In genomic region chr1:23613191-23614126, GRCh38 we compare ENCODE assay signal across 11 cellular contexts. TPM values are rescaled to one million over a fixed set of nuclear protein-coding genes. Genes with fewer than 3 reads are reported as not detected.
A peak's percentile ranks its signal among the peaks of the same experiment; 100 is the strongest.
DNase-seq lines count a peak whose midpoint lies in the region; ATAC-seq and TF ChIP-seq lines count a peak whose summit lies in the region.
"Had no signal": no experiment of that assay in that cellular context is flagged by ENCODE, and none has a peak within 500 bp of the region (broad histone marks: within the 10 kb centered on the region; RNA-seq: fewer than 3 reads in every experiment).

No MANE protein-coding gene starts in this region.

- DNase-seq in activated CD4-positive, alpha-beta T cell treated with anti-CD3 and anti-CD28 coated beads for 1 hour, result peak; percentile 28
- DNase-seq in activated CD4-positive, alpha-beta T cell treated with anti-CD3 and anti-CD28 coated beads, Interleukin-2, amount 50 U/mL, for 1 hour, result no peak
- DNase-seq in activated naive CD4-positive, alpha-beta T cell treated with anti-CD3 and anti-CD28 coated beads, Interleukin-2, amount 10 ng/mL, durations not matched to agents 7 days and 5 days, result peak; percentile 83
- no peak for DNase-seq in NCI-H748 (lab: John Stamatoyannopoulos, UW; ENCODE audit: unreplicated experiment)
- DNase-seq in GM23248, result no peak
- DNase-seq: ACHN, GF-D8, PC-3 had no signal

- H2AFZ ChIP-seq in Loucy (ENCODE audit: low read length) (no peak overlapping the region; the same call in 1 of the 2 replicates), GM23248 (no peak overlapping the region)

- H3K36me3 ChIP-seq in Loucy (ENCODE audit: insufficient read depth, low read length) (no peaks in the 10 kb centered on the region), GM23248 (ENCODE audit: low read depth) (no peaks in the 10 kb centered on the region)

- H3K4me1 ChIP-seq in Loucy (ENCODE audit: insufficient read depth, low read length, poor library complexity, severe bottlenecking) (peaks cover 20% of the 10 kb centered on the region), GM23248 (ENCODE audit: insufficient read depth) (no peaks in the 10 kb centered on the region)

- H3K9me3 ChIP-seq in Loucy (ENCODE audit: insufficient read depth, low read depth, low read length), result no peaks in the 10 kb centered on the region
- H3K9me3 ChIP-seq in GM23248 (ENCODE audit: low read depth), result no peaks in the 10 kb centered on the region

- H3K27ac ChIP-seq in GM23248, result no peak overlapping the region

- CTCF ChIA-PET in activated naive CD4-positive, alpha-beta T cell treated with anti-CD3 and anti-CD28 coated beads, Interleukin-2, amount 10 ng/mL, durations not matched to agents 7 days and 5 days (lab: Charles Lee), result interaction anchor here (1.2 to 2.7 kb wide), 10 partner anchors 11 to 74 kb away, joined by 3 to 15 read pairs (median 5); no protein-coding TSS in a partner anchor

- 75 to 77% methylated on average over 13 of the region's 13 CpGs for WGBS in GM23248 (ENCODE audit: low coverage in 1 of 2, low lambda C conversion rate in 2 of 2, missing lambda C conversion rate in 2 of 2), 2 experiments

- H3K4me3 Mint-ChIP-seq in activated naive CD4-positive, alpha-beta T cell treated with anti-CD3 and anti-CD28 coated beads, Interleukin-2, amount 10 ng/mL, durations not matched to agents 7 days and 5 days, result peak overlapping the region; percentile 37
- H3K4me3 Mint-ChIP-seq in stimulated activated memory B cell treated with anti-CD40 and anti-IgM and Interleukin-4, amounts not matched to agents 10 μg/mL and 1 μg/mL and 100 μg/mL, for 72 hours, result peak overlapping the region; percentile 17

- peaks cover under 1% of the 10 kb centered on the region for H3K27me3 Mint-ChIP-seq in activated naive CD4-positive, alpha-beta T cell treated with anti-CD3 and anti-CD28 coated beads, Interleukin-2, amount 10 ng/mL, durations not matched to agents 7 days and 5 days
- no peaks in the 10 kb centered on the region for H3K27me3 Mint-ChIP-seq in stimulated activated memory B cell treated with anti-CD40 and anti-IgM and Interleukin-4, amounts not matched to agents 10 μg/mL and 1 μg/mL and 100 μg/mL, for 72 hours

- no peak for TF ChIP-seq CTCF in Loucy (conservative IDR thresholded peaks at IDR 0.05; ENCODE audit: low read length)

- no peaks in the 10 kb centered on the region for H3K9me2 ChIP-seq in Loucy (replicated peaks; ENCODE audit: low read depth, low read length)
- H3K9me2 ChIP-seq in GM23248 (ENCODE audit: insufficient read depth), result no peaks in the 10 kb centered on the region

- H3K27ac Mint-ChIP-seq in activated naive CD4-positive, alpha-beta T cell treated with anti-CD3 and anti-CD28 coated beads, Interleukin-2, amount 10 ng/mL, durations not matched to agents 7 days and 5 days, result peak overlapping the region; percentile 98
- H3K27ac Mint-ChIP-seq in stimulated activated memory B cell treated with anti-CD40 and anti-IgM and Interleukin-4, amounts not matched to agents 10 μg/mL and 1 μg/mL and 100 μg/mL, for 72 hours, result peak overlapping the region; percentile 89

- H3K27me3 ChIP-seq in Loucy (ENCODE audit: insufficient read depth, low read length, poor library complexity, severe bottlenecking) (no peaks in the 10 kb centered on the region), GM23248 (replicated peaks; ENCODE audit: insufficient read depth) (no peaks in the 10 kb centered on the region)

- peak; percentile 59 for ATAC-seq in stimulated activated memory B cell treated with anti-CD40 and anti-IgM and Interleukin-4, amounts not matched to agents 10 μg/mL and 1 μg/mL and 100 μg/mL, for 72 hours
- no peak for ATAC-seq in GM19324 (IDR thresholded peaks at IDR 0.05; ENCODE audit: low FRiP score, unreplicated experiment)
- ATAC-seq: PC-3 had no signal

- in situ Hi-C loops in GM23248 (cut with MboI), result no loop called here

- H4K20me1 ChIP-seq in Loucy (ENCODE audit: insufficient read depth, low read length, poor library complexity, severe bottlenecking), result no peaks in the 10 kb centered on the region
- H4K20me1 ChIP-seq in GM23248 (ENCODE audit: insufficient read depth), result no peaks in the 10 kb centered on the region

- peaks cover 79% of the 10 kb centered on the region for H3K4me1 Mint-ChIP-seq in activated naive CD4-positive, alpha-beta T cell treated with anti-CD3 and anti-CD28 coated beads, Interleukin-2, amount 10 ng/mL, durations not matched to agents 7 days and 5 days
- peaks cover 78% of the 10 kb centered on the region for H3K4me1 Mint-ChIP-seq in stimulated activated memory B cell treated with anti-CD40 and anti-IgM and Interleukin-4, amounts not matched to agents 10 μg/mL and 1 μg/mL and 100 μg/mL, for 72 hours

- peaks cover 6% of the 10 kb centered on the region for H3K36me3 Mint-ChIP-seq in activated naive CD4-positive, alpha-beta T cell treated with anti-CD3 and anti-CD28 coated beads, Interleukin-2, amount 10 ng/mL, durations not matched to agents 7 days and 5 days
- H3K36me3 Mint-ChIP-seq in stimulated activated memory B cell treated with anti-CD40 and anti-IgM and Interleukin-4, amounts not matched to agents 10 μg/mL and 1 μg/mL and 100 μg/mL, for 72 hours, result no peaks in the 10 kb centered on the region

- H3K4me3 ChIP-seq in Loucy (ENCODE audit: low read length, poor library complexity, severe bottlenecking) (peak overlapping the region; percentile 32), GM23248 (no peak overlapping the region)

- H3K9me3 Mint-ChIP-seq in activated naive CD4-positive, alpha-beta T cell treated with anti-CD3 and anti-CD28 coated beads, Interleukin-2, amount 10 ng/mL, durations not matched to agents 7 days and 5 days, result no peaks in the 10 kb centered on the region
- H3K9me3 Mint-ChIP-seq in stimulated activated memory B cell treated with anti-CD40 and anti-IgM and Interleukin-4, amounts not matched to agents 10 μg/mL and 1 μg/mL and 100 μg/mL, for 72 hours, result no peaks in the 10 kb centered on the region

- H3K9ac ChIP-seq in Loucy (ENCODE audit: low read depth, low read length, poor library complexity, severe bottlenecking), result peak overlapping the region; percentile 11
- H3K9ac ChIP-seq in GM23248, result no peak overlapping the region

- H3F3A ChIP-seq in Loucy (ENCODE audit: low read depth), result no peaks in the 10 kb centered on the region
- no peaks in the 10 kb centered on the region for H3F3A ChIP-seq in GM23248 (ENCODE audit: insufficient read depth)

- H3K79me2 ChIP-seq in Loucy (ENCODE audit: insufficient read depth, low read length), result no peaks in the 10 kb centered on the region
- no peaks in the 10 kb centered on the region for H3K79me2 ChIP-seq in GM23248 (ENCODE audit: insufficient read depth)

- H3K4me2 ChIP-seq in Loucy (ENCODE audit: low read depth, low read length, poor library complexity, severe bottlenecking), result peak overlapping the region; percentile 45
- H3K4me2 ChIP-seq in GM23248 (ENCODE audit: unreplicated experiment), result no peak overlapping the region

RNA-seq across cellular contexts. Expression of gene ID3, which starts 54.2 kb away (rescaled TPM):
- total RNA-seq in GM23248 (2014; rRNA removed; shearing (Covaris generic)), result 332 and 376 TPM in 2 replicates
- 680 and 684 TPM in 2 replicates for polyA plus RNA-seq in GM23248 (2016; fragmentation: Nextera tagmentation; extraction: Ambion mirVana)

Comparison
In these comparisons a context has a peak if more than half of its experiments do, and no peak if none do; other contexts are left out.
1. DNase-seq: peak in activated CD4-positive, alpha-beta T cell treated with anti-CD3 and anti-CD28 coated beads for 1 hour (single experiment) and activated naive CD4-positive, alpha-beta T cell treated with anti-CD3 and anti-CD28 coated beads, Interleukin-2, amount 10 ng/mL, durations not matched to agents 7 days and 5 days (single experiment); none in activated CD4-positive, alpha-beta T cell treated with anti-CD3 and anti-CD28 coated beads, Interleukin-2, amount 50 U/mL, for 1 hour (single experiment), NCI-H748 (single experiment) and GM23248 (single experiment).